10 cellular contexts compared by ENCODE assay signal in the genomic region with DNA sequence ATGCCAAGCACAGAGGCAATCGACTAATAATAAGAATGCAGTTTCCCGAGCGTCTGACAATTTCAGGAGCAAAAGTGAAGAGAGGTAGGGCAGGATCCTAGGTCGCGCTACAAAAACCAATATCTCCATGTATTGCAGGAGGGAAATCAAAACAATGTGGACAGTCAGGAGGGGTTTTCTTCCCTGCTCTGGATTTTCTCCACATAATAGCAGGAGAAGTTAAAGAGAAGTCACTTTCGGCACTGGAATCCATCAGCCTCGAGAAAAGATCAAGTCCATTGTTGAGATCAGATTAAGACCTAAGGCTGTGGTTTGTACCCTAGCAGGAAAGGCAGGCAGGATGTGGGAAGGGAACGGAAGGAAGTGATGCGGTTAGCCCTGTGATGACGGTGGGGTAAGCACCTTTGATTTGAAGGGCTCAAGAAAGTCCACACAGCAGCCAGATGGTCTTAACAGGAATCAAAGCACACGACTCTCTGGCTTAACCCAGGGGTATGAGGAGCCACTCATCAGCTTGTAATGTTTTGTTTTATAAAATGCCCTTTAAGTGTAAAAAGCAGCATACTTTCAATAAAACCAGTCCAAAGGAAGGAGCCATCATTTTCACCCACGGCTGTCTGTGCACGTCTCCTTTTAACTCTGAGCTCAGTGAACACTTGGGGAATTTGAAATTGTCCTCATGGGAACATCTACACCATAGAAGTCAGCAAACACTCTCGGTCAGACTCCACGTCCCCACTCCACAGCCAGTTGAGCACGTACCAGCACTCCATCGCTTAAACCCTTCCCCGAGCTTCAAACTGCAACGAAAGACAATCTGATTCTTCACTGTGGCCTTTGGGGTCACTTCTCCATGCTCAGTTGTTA. TPM values are rescaled to one million over a fixed set of nuclear protein-coding genes. Genes with fewer than 3 reads are reported as not detected.
DNase-seq lines count a peak whose midpoint lies in the region; ATAC-seq, FAIRE-seq and TF ChIP-seq lines count a peak whose summit lies in the region.
"Had no signal": no experiment of that assay in that cellular context is flagged by ENCODE, and none has a peak within 500 bp of the region (broad histone marks: within the 10 kb centered on the region; RNA-seq: fewer than 3 reads in every experiment).

No MANE protein-coding gene starts in this region.

- DNase-seq in SK-N-SH (no peak), activated B cell treated with CpG ODN at 0.5 μM for 24 hours (peak; percentile 46), sciatic nerve (ENCODE audit: low spot score) (no peak), HCEC 1CT (no peak), H54 (ENCODE audit: insufficient read length, low spot score) (no peak)

- H3K27ac Mint-ChIP-seq in activated B cell treated with CpG ODN at 0.5 μM for 24 hours, result peak overlapping the region; percentile 87
- H3K27ac Mint-ChIP-seq in dendritic cell treated with granulocyte-macrophage colony-stimulating factor and Interleukin-4, amounts not matched to agents 40 ng/mL and 50 ng/mL, for 4 days, result no peak overlapping the region

- no peak for TF ChIP-seq RAD21 in SK-N-SH (IDR thresholded peaks at IDR 0.05; ENCODE audit: low read length)

- H3F3A ChIP-seq in SK-N-SH (replicated peaks; ENCODE audit: insufficient read depth), result no peaks in the 10 kb centered on the region

- H2AFZ ChIP-seq in SK-N-SH (ENCODE audit: low read depth), result 0 out of 2 replicates have a peak overlapping the region, but pooled peaks have one; percentile 13

- no peaks in the 10 kb centered on the region for H3K27me3 Mint-ChIP-seq in activated B cell treated with CpG ODN at 0.5 μM for 24 hours
- peaks cover 36% of the 10 kb centered on the region for H3K27me3 Mint-ChIP-seq in dendritic cell treated with granulocyte-macrophage colony-stimulating factor and Interleukin-4, amounts not matched to agents 40 ng/mL and 50 ng/mL, for 4 days

- no peaks in the 10 kb centered on the region for H3K79me2 ChIP-seq in SK-N-SH (ENCODE audit: insufficient read depth)

- 75% methylated on average over 19 of the region's 19 CpGs for WGBS in SK-N-SH (ENCODE audit: low lambda C conversion rate)

- H3K36me3 ChIP-seq in SK-N-SH (replicated peaks in 1 of 2; ENCODE audit: control insufficient read depth in 1 of 2, insufficient read depth in 2 of 2, low read length in 1 of 2), result no peaks in the 10 kb centered on the region

- peaks cover 50% of the 10 kb centered on the region for H3K4me1 Mint-ChIP-seq in activated B cell treated with CpG ODN at 0.5 μM for 24 hours
- H3K4me1 Mint-ChIP-seq in dendritic cell treated with granulocyte-macrophage colony-stimulating factor and Interleukin-4, amounts not matched to agents 40 ng/mL and 50 ng/mL, for 4 days (ENCODE audit: low read depth), result peaks cover 21% of the 10 kb centered on the region

- no peaks in the 10 kb centered on the region; a peak in 1 of 4 replicates for H3K4me1 ChIP-seq in SK-N-SH (ENCODE audit: control insufficient read depth in 1 of 2, insufficient read depth in 2 of 2, low read depth in 1 of 2, low read length in 1 of 2)
- H3K4me1 ChIP-seq: A549 had no signal

- no peak overlapping the region for H3K27ac ChIP-seq in SK-N-SH (ENCODE audit: low read depth in 2 of 2, low read length in 1 of 2)
- H3K27ac ChIP-seq: A549 had no signal

- POLR2A ChIA-PET in SK-N-SH (lab: Yijun Ruan, JAX), result no interaction called here
- POLR2A ChIA-PET in activated B cell treated with CpG ODN at 0.5 μM for 24 hours (lab: Charles Lee), result interaction anchor here (0.7 to 4.7 kb wide), 6 partner anchors 15 to 464 kb away, joined by 3 to 56 read pairs (median 4); partner anchors contain the start of genes AKTIP, CHD9 and RBL2

- no peaks in the 10 kb centered on the region for H3K27me3 ChIP-seq in SK-N-SH (ENCODE audit: insufficient read depth)

- H3K9me3 Mint-ChIP-seq in activated B cell treated with CpG ODN at 0.5 μM for 24 hours, result peaks cover 3% of the 10 kb centered on the region
- H3K9me3 Mint-ChIP-seq in dendritic cell treated with granulocyte-macrophage colony-stimulating factor and Interleukin-4, amounts not matched to agents 40 ng/mL and 50 ng/mL, for 4 days, result no peaks in the 10 kb centered on the region

- H3K4me3 Mint-ChIP-seq in activated B cell treated with CpG ODN at 0.5 μM for 24 hours, result peak overlapping the region; percentile 70
- H3K4me3 Mint-ChIP-seq in dendritic cell treated with granulocyte-macrophage colony-stimulating factor and Interleukin-4, amounts not matched to agents 40 ng/mL and 50 ng/mL, for 4 days, result peak overlapping the region; percentile 30

- H3K9me3 ChIP-seq in SK-N-SH, result no peaks in the 10 kb centered on the region
- H3K9me3 ChIP-seq: A549 had no signal

- no peak overlapping the region for H3K9ac ChIP-seq in SK-N-SH

- no peak for FAIRE-seq in H54 (lab: Jason Lieb, UNC)
- FAIRE-seq: A549, endometrium had no signal

- intact Hi-C loops in activated B cell treated with CpG ODN at 0.5 μM for 24 hours (cut with micrococcal nuclease), result loop anchor here (1.0 kb wide), 1 partner anchor 15 kb away; the partner anchor contains the start of gene AKTIP
- intact Hi-C loops in dendritic cell treated with granulocyte-macrophage colony-stimulating factor and Interleukin-4, amounts not matched to agents 40 ng/mL and 50 ng/mL, for 4 days (cut with micrococcal nuclease), result no loop called here
- intact Hi-C loops in sciatic nerve (cut with DNase I), result no loop called here

- no peak overlapping the region for H3K4me2 ChIP-seq in SK-N-SH
- H3K4me2 ChIP-seq: A549 had no signal

- TF ChIP-seq EP300 in SK-N-SH (IDR thresholded peaks at IDR 0.05; ENCODE audit: borderline replicate concordance in 1 of 2, low read depth in 1 of 2, low read length in 1 of 2), result no peak

- TF ChIP-seq CTCF in SK-N-SH (IDR thresholded peaks at IDR 0.05), result no peak
- TF ChIP-seq CTCF in activated B cell treated with CpG ODN at 0.5 μM for 24 hours (IDR thresholded peaks at IDR 0.05), result no peak

- H4K20me1 ChIP-seq in SK-N-SH (ENCODE audit: insufficient read depth), result no peaks in the 10 kb centered on the region

- H3K9me2 ChIP-seq in SK-N-SH, result no peaks in the 10 kb centered on the region

- ATAC-seq in SK-N-SH treated with all-trans-retinoic acid at 6 μM for 48 hours (no peak), HG03196 (IDR thresholded peaks at IDR 0.05; ENCODE audit: unreplicated experiment) (peak; percentile 96), activated B cell treated with CpG ODN at 0.5 μM for 24 hours (ENCODE audit: low read depth) (peak; percentile 90), sciatic nerve (peak; percentile 65)

- no peaks in the 10 kb centered on the region for H3K36me3 Mint-ChIP-seq in activated B cell treated with CpG ODN at 0.5 μM for 24 hours (ENCODE audit: low read depth)
- no peaks in the 10 kb centered on the region for H3K36me3 Mint-ChIP-seq in dendritic cell treated with granulocyte-macrophage colony-stimulating factor and Interleukin-4, amounts not matched to agents 40 ng/mL and 50 ng/mL, for 4 days (ENCODE audit: low read depth)

- TF ChIP-seq POLR2A in H54 (IDR thresholded peaks at IDR 0.05; ENCODE audit: low read depth, low read length), result no peak

- no peak overlapping the region for H3K4me3 ChIP-seq in SK-N-SH (ENCODE audit: low read depth in 2 of 2, low read length in 1 of 2)
- H3K4me3 ChIP-seq: A549 had no signal

- CTCF ChIA-PET in SK-N-SH (lab: Yijun Ruan, JAX) (interaction anchor here (0.9 kb wide), 2 partner anchors 9 to 146 kb away, joined by 3 read pairs; no protein-coding TSS in a partner anchor), activated B cell treated with CpG ODN at 0.5 μM for 24 hours (lab: Charles Lee) (interaction anchor here (1.5 to 2.3 kb wide), 2 partner anchors 9 to 31 kb away, joined by 7 to 8 read pairs; no protein-coding TSS in a partner anchor)

TF ChIP-seq in SK-N-SH, 30 proteins besides CTCF, POLR2A, EP300 and RAD21:
- TF ChIP-seq, protein P1, sequence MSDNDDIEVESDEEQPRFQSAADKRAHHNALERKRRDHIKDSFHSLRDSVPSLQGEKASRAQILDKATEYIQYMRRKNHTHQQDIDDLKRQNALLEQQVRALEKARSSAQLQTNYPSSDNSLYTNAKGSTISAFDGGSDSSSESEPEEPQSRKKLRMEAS (IDR thresholded peaks at IDR 0.05; ENCODE audit: low read depth), result no peak
- TF ChIP-seq SIN3A (IDR thresholded peaks at IDR 0.05; ENCODE audit: borderline replicate concordance, low read depth, low read length), result no peak
- TF ChIP-seq RCOR1 (IDR thresholded peaks at IDR 0.05; ENCODE audit: low read length), result no peak

TF ChIP-seq in SK-N-SH treated with all-trans-retinoic acid at 6 μM for 48 hours, 23 proteins besides CTCF, POLR2A, EP300 and RAD21 (continues in another document):
- no peak for TF ChIP-seq CREB5 (CRISPR knock-in tag; IDR thresholded peaks at IDR 0.05; ENCODE audit: low read depth)
- no peak for TF ChIP-seq OSR1 (CRISPR knock-in tag; IDR thresholded peaks at IDR 0.05)
- TF ChIP-seq TCF4 (CRISPR knock-in tag; IDR thresholded peaks at IDR 0.05; ENCODE audit: borderline replicate concordance), result no peak
- TF ChIP-seq ZNF70 (CRISPR knock-in tag; IDR thresholded peaks at IDR 0.05), result no peak
- no peak for TF ChIP-seq GLIS3 (CRISPR knock-in tag; IDR thresholded peaks at IDR 0.05)
- TF ChIP-seq ZC3H10 (CRISPR knock-in tag; IDR thresholded peaks at IDR 0.05), result no peak
- no peak for TF ChIP-seq ZNF8 (CRISPR knock-in tag; IDR thresholded peaks at IDR 0.05)
- no peak for TF ChIP-seq ARNTL (CRISPR knock-in tag; IDR thresholded peaks at IDR 0.05; ENCODE audit: borderline replicate concordance, low read depth)
- TF ChIP-seq BACH2 (CRISPR knock-in tag; IDR thresholded peaks at IDR 0.05; ENCODE audit: borderline replicate concordance), result no peak
- TF ChIP-seq TOX (CRISPR knock-in tag; IDR thresholded peaks at IDR 0.05; ENCODE audit: borderline replicate concordance), result no peak
- TF ChIP-seq ISL1 (CRISPR knock-in tag; IDR thresholded peaks at IDR 0.05), result no peak
- TF ChIP-seq ZNF565 (CRISPR knock-in tag; conservative IDR thresholded peaks at IDR 0.05; ENCODE audit: low read depth), result no peak
- TF ChIP-seq PPARA (CRISPR knock-in tag; IDR thresholded peaks at IDR 0.05; ENCODE audit: borderline replicate concordance), result no peak

RNA-seq across cellular contexts. Expression of gene AKTIP, which starts 15.8 kb away (rescaled TPM):
- 21.0 and 31.0 TPM in 2 replicates for polyA plus RNA-seq in SK-N-SH (2012; rRNA removed)
- 23.4 and 27.2 TPM in 2 replicates for polyA plus RNA-seq in SK-N-SH (2012; cell fraction: cytosol; rRNA removed)
- polyA plus RNA-seq in SK-N-SH (2012; cell fraction: nucleus; rRNA removed), result 26.0 and 41.3 TPM in 2 replicates
- 19.3 and 22.8 TPM in 2 replicates for total RNA-seq in activated B cell treated with CpG ODN at 0.5 μM for 24 hours
- total RNA-seq in sciatic nerve, result 42.8 TPM
